Comparison of ENCODE assay signal across 9 cellular contexts in the genomic region with DNA sequence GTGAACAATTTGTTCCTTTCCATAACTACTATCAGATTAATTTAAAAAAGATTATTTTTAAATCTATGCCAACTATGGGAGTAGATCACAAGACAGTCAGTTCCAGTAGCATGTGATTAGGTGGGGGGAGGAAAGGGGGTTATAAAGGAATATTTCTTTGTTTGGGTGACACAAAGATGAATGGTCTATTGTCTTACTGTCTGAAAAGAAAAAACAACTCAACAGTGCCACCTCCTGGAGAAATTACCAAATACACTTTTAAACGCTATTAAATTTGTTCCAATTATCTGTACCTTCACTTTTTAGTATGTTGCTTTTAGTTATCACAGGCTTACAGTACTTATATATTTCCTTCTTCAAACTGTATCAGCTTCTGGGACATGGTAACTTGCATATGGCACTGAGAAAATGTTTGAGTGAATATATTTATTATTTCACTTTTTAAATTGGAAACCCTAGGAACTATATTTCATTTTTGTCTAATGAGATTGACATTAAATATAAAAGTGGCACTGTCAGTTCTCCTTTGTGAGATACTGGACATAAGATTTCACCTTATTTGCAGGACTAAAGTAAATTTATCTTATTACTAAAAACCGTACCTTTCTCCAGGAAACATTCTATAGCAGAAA. TPM values are rescaled to one million over a fixed set of nuclear protein-coding genes. Genes with fewer than 3 reads are reported as not detected.
DNase-seq lines count a peak whose midpoint lies in the region; ATAC-seq and TF ChIP-seq lines count a peak whose summit lies in the region.
"Had no signal": no experiment of that assay in that cellular context is flagged by ENCODE, and none has a peak within 500 bp of the region (broad histone marks: within the 10 kb centered on the region; RNA-seq: fewer than 3 reads in every experiment).

No MANE protein-coding gene starts in this region.

- H3K27me3 ChIP-seq in RWPE2 (ENCODE audit: insufficient read depth, poor library complexity, severe bottlenecking) (no peaks in the 10 kb centered on the region), endodermal cell (ENCODE audit: control insufficient read depth, insufficient read depth, low read length, poor library complexity, severe bottlenecking) (no peaks in the 10 kb centered on the region)

- H3K27ac Mint-ChIP-seq in activated CD8-positive, alpha-beta memory T cell treated with anti-CD3 and anti-CD28 coated beads, Interleukin-2, amount 10 ng/mL, durations not matched to agents 7 days and 5 days, result no peak overlapping the region
- H3K27ac Mint-ChIP-seq in endodermal cell, result peak overlapping the region; percentile 66
- H3K27ac Mint-ChIP-seq: activated naive CD8-positive, alpha-beta T cell treated with anti-CD3 and anti-CD28 coated beads, Interleukin-2, amount 10 ng/mL, durations not matched to agents 7 days and 5 days had no signal

- DNase-seq in activated CD8-positive, alpha-beta memory T cell treated with anti-CD3 and anti-CD28 coated beads, Interleukin-2, amount 10 ng/mL, durations not matched to agents 7 days and 5 days, result no peak
- no peak for DNase-seq in activated CD8-positive, alpha-beta memory T cell treated with anti-CD3 and anti-CD28 coated beads, Interleukin-2, amount 50 U/mL, for 4 hours
- DNase-seq in NB4 (ENCODE audit: low read depth) (peak; percentile 67), RWPE2 (ENCODE audit: low spot score) (no peak), endodermal cell (no peak), middle frontal gyrus (ENCODE audit: extremely low spot score, low spot score) (peak; percentile 80)
- DNase-seq: activated naive CD8-positive, alpha-beta T cell treated with anti-CD3 and anti-CD28 coated beads, Interleukin-2, amount 10 ng/mL, durations not matched to agents 7 days and 5 days had no signal

- H3K4me3 ChIP-seq in NB4 (ENCODE audit: low read depth, low read length) (no peak overlapping the region), RWPE2 (ENCODE audit: severe bottlenecking) (no peak overlapping the region), endodermal cell (ENCODE audit: low read length) (no peak overlapping the region)

- peaks cover 18% of the 10 kb centered on the region for H3K36me3 Mint-ChIP-seq in activated CD8-positive, alpha-beta memory T cell treated with anti-CD3 and anti-CD28 coated beads, Interleukin-2, amount 10 ng/mL, durations not matched to agents 7 days and 5 days
- peaks cover 13% of the 10 kb centered on the region for H3K36me3 Mint-ChIP-seq in endodermal cell (ENCODE audit: low read depth)

- ATAC-seq in activated CD8-positive, alpha-beta memory T cell treated with anti-CD3 and anti-CD28 coated beads, Interleukin-2, amount 10 ng/mL, durations not matched to agents 7 days and 5 days, result no peak
- ATAC-seq in RWPE2 (ENCODE audit: low read depth) (peak; percentile 5; the same call in 1 of the 3 replicates), HG02610 (IDR thresholded peaks at IDR 0.05; ENCODE audit: unreplicated experiment) (no peak), GM18867 (IDR thresholded peaks at IDR 0.05; ENCODE audit: unreplicated experiment) (no peak)

- peaks cover 34% of the 10 kb centered on the region for H3K27me3 Mint-ChIP-seq in activated CD8-positive, alpha-beta memory T cell treated with anti-CD3 and anti-CD28 coated beads, Interleukin-2, amount 10 ng/mL, durations not matched to agents 7 days and 5 days
- H3K27me3 Mint-ChIP-seq in endodermal cell (ENCODE audit: insufficient read depth), result no peaks in the 10 kb centered on the region

- no peak for TF ChIP-seq POLR2A in NB4 (IDR thresholded peaks at IDR 0.05; ENCODE audit: extremely low read depth, insufficient read length)

- no peak overlapping the region for H3K9ac ChIP-seq in endodermal cell (ENCODE audit: extremely low read depth, low read length, poor library complexity, severe bottlenecking)

- CTCF ChIA-PET in activated CD8-positive, alpha-beta memory T cell treated with anti-CD3 and anti-CD28 coated beads, Interleukin-2, amount 10 ng/mL, durations not matched to agents 7 days and 5 days (lab: Charles Lee), result interaction anchor here (0.7 to 9.2 kb wide), 33 partner anchors 9 to 228 kb away, joined by 3 to 196 read pairs (median 5); partner anchors contain the start of genes CYB561D1, PSMA5 and PSRC1

- H3K4me1 ChIP-seq in RWPE2 (ENCODE audit: insufficient read depth, poor library complexity, severe bottlenecking), result peaks cover 6% of the 10 kb centered on the region
- H3K4me1 ChIP-seq in endodermal cell (ENCODE audit: control insufficient read depth, insufficient read depth, low read length), result peaks cover 4% of the 10 kb centered on the region

- TF ChIP-seq CTCF in NB4 (IDR thresholded peaks at IDR 0.05; ENCODE audit: low read depth, low read length), result peak; percentile 8
- TF ChIP-seq CTCF in RWPE2 (IDR thresholded peaks at IDR 0.05; ENCODE audit: poor library complexity, severe bottlenecking), result peak; percentile 82
- peak; percentile 84 for TF ChIP-seq CTCF in endodermal cell (conservative IDR thresholded peaks at IDR 0.05)

- peak overlapping the region; percentile 26 for H3K4me3 Mint-ChIP-seq in activated CD8-positive, alpha-beta memory T cell treated with anti-CD3 and anti-CD28 coated beads, Interleukin-2, amount 10 ng/mL, durations not matched to agents 7 days and 5 days
- peak overlapping the region; percentile 80 for H3K4me3 Mint-ChIP-seq in endodermal cell

- H3K9me3 Mint-ChIP-seq in activated CD8-positive, alpha-beta memory T cell treated with anti-CD3 and anti-CD28 coated beads, Interleukin-2, amount 10 ng/mL, durations not matched to agents 7 days and 5 days (ENCODE audit: low read depth), result no peaks in the 10 kb centered on the region
- no peaks in the 10 kb centered on the region for H3K9me3 Mint-ChIP-seq in endodermal cell
- H3K9me3 Mint-ChIP-seq: activated naive CD8-positive, alpha-beta T cell treated with anti-CD3 and anti-CD28 coated beads, Interleukin-2, amount 10 ng/mL, durations not matched to agents 7 days and 5 days had no signal

- H3K27ac ChIP-seq in RWPE2 (ENCODE audit: poor library complexity, severe bottlenecking), result no peak overlapping the region
- peak overlapping the region; percentile 78 for H3K27ac ChIP-seq in endodermal cell (ENCODE audit: low read depth, low read length)

- H3K9me3 ChIP-seq in RWPE2 (ENCODE audit: severe bottlenecking), result no peaks in the 10 kb centered on the region
- H3K9me3 ChIP-seq in endodermal cell (ENCODE audit: control insufficient read depth, low read length), result no peaks in the 10 kb centered on the region

- WGBS in endodermal cell (ENCODE audit: insufficient coverage in 1 of 2, insufficient read length in 1 of 2), 2 experiments, result 50 to 100% methylated on average over 1 to 2 of the region's 2 CpGs

- H3K36me3 ChIP-seq in RWPE2 (ENCODE audit: low read depth) (peaks cover 33% of the 10 kb centered on the region), endodermal cell (ENCODE audit: control insufficient read depth, insufficient read depth, low read length) (peaks cover 41% of the 10 kb centered on the region)

- H3K4me1 Mint-ChIP-seq in activated CD8-positive, alpha-beta memory T cell treated with anti-CD3 and anti-CD28 coated beads, Interleukin-2, amount 10 ng/mL, durations not matched to agents 7 days and 5 days, result peaks cover 12% of the 10 kb centered on the region
- H3K4me1 Mint-ChIP-seq in endodermal cell, result peaks cover 21% of the 10 kb centered on the region

RNA-seq across cellular contexts. Expression of gene SORT1, which starts 1.7 kb away (rescaled TPM):
- 1 to 10 TPM; 5.3 to 8.5 TPM for total RNA-seq in activated CD8-positive, alpha-beta memory T cell treated with anti-CD3 and anti-CD28 coated beads, Interleukin-2, amount 10 ng/mL, durations not matched to agents 7 days and 5 days
- total RNA-seq in endodermal cell, result 10 to 100 TPM; 44.9 to 46.2 TPM
- polyA plus RNA-seq in endodermal cell (2013, experiment 1 of 2), result 35.7 TPM
- polyA plus RNA-seq in endodermal cell (2013, experiment 2 of 2), result 35.6 TPM

RNA-seq across cellular contexts. Expression of gene PSMA5, which starts 26.8 kb away (rescaled TPM):
- total RNA-seq in activated CD8-positive, alpha-beta memory T cell treated with anti-CD3 and anti-CD28 coated beads, Interleukin-2, amount 10 ng/mL, durations not matched to agents 7 days and 5 days, result 100 to 1,000 TPM; 178 to 211 TPM
- total RNA-seq in endodermal cell, result 100 to 1,000 TPM; 117 to 122 TPM
- 64.3 TPM for polyA plus RNA-seq in endodermal cell (2013, experiment 1 of 2)
- 64.0 TPM for polyA plus RNA-seq in endodermal cell (2013, experiment 2 of 2)

Comparison
In these comparisons a context has a peak if more than half of its experiments do, and no peak if none do; other contexts are left out.
1. DNase-seq: peak in NB4 (single experiment) and middle frontal gyrus (single experiment); none in activated CD8-positive, alpha-beta memory T cell treated with anti-CD3 and anti-CD28 coated beads, Interleukin-2, amount 10 ng/mL, durations not matched to agents 7 days and 5 days (single experiment), activated CD8-positive, alpha-beta memory T cell treated with anti-CD3 and anti-CD28 coated beads, Interleukin-2, amount 50 U/mL, for 4 hours (single experiment), RWPE2 (single experiment) and endodermal cell (single experiment).
2. CTCF ChIP-seq: peak in every context shown above with its lines; median percentile 84 in endodermal cell; 82 in RWPE2; 8 in NB4.
3. RNA of gene SORT1, which starts 1.7 kb away (total RNA-seq): 44.9 to 46.2 TPM in endodermal cell; 5.3 to 8.5 TPM in activated CD8-positive, alpha-beta memory T cell treated with anti-CD3 and anti-CD28 coated beads, Interleukin-2, amount 10 ng/mL, durations not matched to agents 7 days and 5 days; every median in the first group is over 4 times any median in the second.